In the genomic region with DNA sequence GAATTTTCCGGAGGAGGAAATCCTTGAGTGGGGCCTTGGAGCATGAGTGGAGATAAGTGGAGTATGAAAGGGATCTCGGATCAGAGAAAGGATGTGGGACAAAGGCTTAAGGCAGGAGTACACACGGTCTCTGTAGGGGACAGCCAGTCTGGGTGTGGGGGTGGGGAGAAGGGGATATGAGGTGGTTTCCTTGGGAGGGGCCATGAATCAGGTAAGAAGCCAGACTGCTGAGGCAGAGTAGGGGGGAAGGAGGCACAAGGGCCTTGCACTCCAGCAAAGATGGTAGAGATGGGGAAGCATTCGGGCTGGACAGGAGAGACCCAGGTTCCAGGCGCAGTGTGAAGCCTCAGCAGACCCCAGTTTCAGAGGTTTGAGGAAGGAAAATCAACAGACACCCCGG, we compare ENCODE assay signal across 16 cellular contexts. TPM values are rescaled to one million over a fixed set of nuclear protein-coding genes. Genes with fewer than 3 reads are reported as not detected.
DNase-seq lines count a peak whose midpoint lies in the region; ATAC-seq and TF ChIP-seq lines count a peak whose summit lies in the region.
"Had no signal": no experiment of that assay in that cellular context is flagged by ENCODE, and none has a peak within 500 bp of the region (broad histone marks: within the 10 kb centered on the region; RNA-seq: fewer than 3 reads in every experiment).

No MANE protein-coding gene starts in this region.

- peaks cover 16% of the 10 kb centered on the region for H3K4me1 ChIP-seq in iPS-15b (ENCODE audit: control insufficient read depth, insufficient read depth, low read length)

- no peaks in the 10 kb centered on the region for H3K9me3 Mint-ChIP-seq in IgD-negative memory B cell
- no peaks in the 10 kb centered on the region for H3K9me3 Mint-ChIP-seq in progenitor cell of endocrine pancreas (ENCODE audit: low read depth)
- H3K9me3 Mint-ChIP-seq: activated CD4-positive, alpha-beta T cell treated with anti-CD3 and anti-CD28 coated beads, Interleukin-2, amount 10 ng/mL, durations not matched to agents 7 days and 5 days had no signal

- H3K36me3 Mint-ChIP-seq in IgD-negative memory B cell (peaks cover 2% of the 10 kb centered on the region), progenitor cell of endocrine pancreas (ENCODE audit: insufficient read depth) (peaks cover 3% of the 10 kb centered on the region)

- no peak for ATAC-seq in HG03457 (IDR thresholded peaks at IDR 0.05; ENCODE audit: unreplicated experiment)
- no peak for ATAC-seq in HG02798 (IDR thresholded peaks at IDR 0.05; ENCODE audit: poor library complexity, unreplicated experiment)
- ATAC-seq: body of pancreas had no signal

- peaks cover 19% of the 10 kb centered on the region for H3K27me3 ChIP-seq in iPS-15b (ENCODE audit: control insufficient read depth, insufficient read depth, low read length)
- H3K27me3 ChIP-seq: body of pancreas had no signal

- H3K36me3 ChIP-seq in iPS-15b (ENCODE audit: control insufficient read depth, insufficient read depth, low read length): peaks cover 9% of the 10 kb centered on the region

- H3K27ac Mint-ChIP-seq in IgD-negative memory B cell (no peak overlapping the region), progenitor cell of endocrine pancreas (peak overlapping the region; percentile 99)
- H3K27ac Mint-ChIP-seq: activated CD4-positive, alpha-beta T cell treated with anti-CD3 and anti-CD28 coated beads, Interleukin-2, amount 10 ng/mL, durations not matched to agents 7 days and 5 days had no signal

- H3K4me3 ChIP-seq in iPS-15b (ENCODE audit: low read depth, low read length): peak overlapping the region; percentile 50
- H3K4me3 ChIP-seq: body of pancreas had no signal

- peak overlapping the region; percentile 76 for H3K9ac ChIP-seq in iPS-15b (ENCODE audit: low read depth, low read length)

- H3K9me3 ChIP-seq in iPS-15b (ENCODE audit: control insufficient read depth, insufficient read depth, low read length): no peaks in the 10 kb centered on the region
- H3K9me3 ChIP-seq: body of pancreas had no signal

- H3K27me3 Mint-ChIP-seq in IgD-negative memory B cell: peaks cover 23% of the 10 kb centered on the region
- H3K27me3 Mint-ChIP-seq in progenitor cell of endocrine pancreas: peaks cover 16% of the 10 kb centered on the region

- no peak for TF ChIP-seq CTCF in progenitor cell of endocrine pancreas (IDR thresholded peaks at IDR 0.05; ENCODE audit: unreplicated experiment)

- peak; percentile 49 for DNase-seq in DMS79 treated with DMSO at 0.1 percent for 48 hours (lab: John Stamatoyannopoulos, UW)
- DNase-seq in DMS79 (lab: John Stamatoyannopoulos, UW): no peak
- no peak for DNase-seq in progenitor cell of endocrine pancreas (ENCODE audit: low spot score, unreplicated experiment)
- DNase-seq in stimulated activated CD8-positive, alpha-beta memory T cell treated with anti-CD3 and anti-CD28 coated beads, Interleukin-4, amount 100 ng/mL, for 48 hours: no peak
- DNase-seq: activated CD4-positive, alpha-beta T cell treated with anti-CD3 and anti-CD28 coated beads, Interleukin-2, amount 10 ng/mL, durations not matched to agents 7 days and 5 days; body of pancreas; GF-D8; Karpas-422; NCI-H187 treated with DMSO at 0.1 percent for 48 hours; NCI-H774; stimulated activated CD4-positive, alpha-beta T cell treated with anti-CD3 and anti-CD28 coated beads, Interleukin-2, amount 100 ng/mL, for 48 hours had no signal

- peaks cover 0 to 21% (median 13%) of the 10 kb centered on the region in 3 donors for H3K4me1 Mint-ChIP-seq in IgD-negative memory B cell
- H3K4me1 Mint-ChIP-seq in progenitor cell of endocrine pancreas (ENCODE audit: low read depth): peaks cover 15% of the 10 kb centered on the region

- peak overlapping the region in 3 of 4 donors; percentile 29 to 63 (median 53) for H3K4me3 Mint-ChIP-seq in IgD-negative memory B cell
- H3K4me3 Mint-ChIP-seq in progenitor cell of endocrine pancreas (ENCODE audit: low read depth): peak overlapping the region; percentile 85

RNA-seq across cellular contexts. Expression of gene HSD11B2, which starts 1.6 kb away (rescaled TPM):
- polyA plus RNA-seq in IgD-negative memory B cell: not detected
- total RNA-seq in progenitor cell of endocrine pancreas: 38.7 and 44.5 TPM in 2 replicates
- total RNA-seq: activated CD4-positive, alpha-beta T cell treated with anti-CD3 and anti-CD28 coated beads, Interleukin-2, amount 10 ng/mL, durations not matched to agents 7 days and 5 days had no signal

RNA-seq across cellular contexts. Expression of gene ZDHHC1, which starts 16.2 kb away (rescaled TPM):
- 0.33 TPM for polyA plus RNA-seq in IgD-negative memory B cell
- 16.5 and 17.0 TPM in 2 replicates for total RNA-seq in progenitor cell of endocrine pancreas

RNA-seq across cellular contexts. Expression of gene TPPP3, which starts 39.2 kb away (rescaled TPM):
- polyA plus RNA-seq in IgD-negative memory B cell: not detected
- total RNA-seq in progenitor cell of endocrine pancreas: 17.5 and 26.8 TPM in 2 replicates
- total RNA-seq: activated CD4-positive, alpha-beta T cell treated with anti-CD3 and anti-CD28 coated beads, Interleukin-2, amount 10 ng/mL, durations not matched to agents 7 days and 5 days; T-helper 2 cell treated with Interferon-gamma antibody and Interleukin-4, amounts not matched to agents 100 ng/mL and 5 ng/mL, for 36 hours had no signal

RNA-seq across cellular contexts. Expression of gene ATP6V0D1, which starts 48.5 kb away (rescaled TPM):
- 160 TPM for polyA plus RNA-seq in IgD-negative memory B cell
- 65.3 and 67.5 TPM in 2 replicates for total RNA-seq in progenitor cell of endocrine pancreas

RNA-seq across cellular contexts. Expression of gene AGRP, which starts 50.9 kb away (rescaled TPM):
- polyA plus RNA-seq in IgD-negative memory B cell: not detected
- total RNA-seq in progenitor cell of endocrine pancreas: not detected in 2 replicates
- total RNA-seq: activated CD4-positive, alpha-beta T cell treated with anti-CD3 and anti-CD28 coated beads, Interleukin-2, amount 10 ng/mL, durations not matched to agents 7 days and 5 days; body of pancreas; T-helper 2 cell treated with Interferon-gamma antibody and Interleukin-4, amounts not matched to agents 100 ng/mL and 5 ng/mL, for 36 hours had no signal
